In genomic region chr4:52658671-52659015, GRCh38 we compare ENCODE assay signal across 8 cellular contexts. TPM values are rescaled to one million over a fixed set of nuclear protein-coding genes. Genes with fewer than 3 reads are reported as not detected.
DNase-seq lines count a peak whose midpoint lies in the region; ATAC-seq, FAIRE-seq and TF ChIP-seq lines count a peak whose summit lies in the region.

No MANE protein-coding gene starts in this region.

- H3K27me3 ChIP-seq in AG04450 (ENCODE audit: control insufficient read depth, insufficient read depth, low read length) (no peaks in the 10 kb centered on the region), MG63 (no peaks in the 10 kb centered on the region), dorsolateral prefrontal cortex (no peaks in the 10 kb centered on the region), muscle layer of duodenum (ENCODE audit: low read depth, low read length) (no peaks in the 10 kb centered on the region)

- intact Hi-C loops in dorsolateral prefrontal cortex (cut with DNase I), result loop anchor here (2.0 kb wide), 1 partner anchor 54 kb away; no protein-coding TSS in a partner anchor

- H3K27ac ChIP-seq in AG04450 (ENCODE audit: low read depth, low read length) (no peak overlapping the region), dorsolateral prefrontal cortex (peak overlapping the region in 57 of 59 donors; percentile 45 to 98 (median 92)), muscle layer of duodenum (ENCODE audit: low read length) (no peak overlapping the region)

- peaks cover 13% of the 10 kb centered on the region for H3K36me3 ChIP-seq in MG63
- no peaks in the 10 kb centered on the region for H3K36me3 ChIP-seq in muscle layer of duodenum (ENCODE audit: control insufficient read depth in 1 of 2, insufficient read depth in 2 of 2, low read length in 2 of 2)

- H3K9me3 ChIP-seq in AG04450 (ENCODE audit: control insufficient read depth, insufficient read depth, low read length) (no peaks in the 10 kb centered on the region; the same call in none of the 2 replicates), MG63 (no peaks in the 10 kb centered on the region; the same call in 1 of the 2 replicates), muscle layer of duodenum (ENCODE audit: control insufficient read depth in 1 of 2, low read length in 2 of 2) (no peaks in the 10 kb centered on the region)

- TF ChIP-seq CTCF in AG04450 (IDR thresholded peaks at IDR 0.05; ENCODE audit: low read depth, low read length), result no peak
- TF ChIP-seq CTCF in dorsolateral prefrontal cortex (IDR thresholded peaks at IDR 0.05 in 54 of 56, conservative IDR thresholded peaks at IDR 0.05 in 2 of 56; ENCODE audit: low read depth in 1 of 56, partially characterized antibody in 56 of 56), result no peak
- no peak for TF ChIP-seq CTCF in D721Med (IDR thresholded peaks at IDR 0.05; ENCODE audit: insufficient read depth, missing control alignments)

- H3K4me3 ChIP-seq in AG04450 (ENCODE audit: low read depth, low read length), result peak overlapping the region; percentile 77
- H3K4me3 ChIP-seq in MG63, result peak overlapping the region; percentile 92
- H3K4me3 ChIP-seq in dorsolateral prefrontal cortex, result peak overlapping the region; percentile 29 to 94 (median 79)
- H3K4me3 ChIP-seq in muscle layer of duodenum (ENCODE audit: low read depth in 1 of 2, low read length in 2 of 2), result peak overlapping the region; percentile 74 to 76

- H3K4me1 ChIP-seq in muscle layer of duodenum (ENCODE audit: control insufficient read depth in 1 of 2, insufficient read depth in 2 of 2, low read length in 2 of 2), result peaks cover 4 to 13% of the 10 kb centered on the region in 2 donors

- peak; percentile 22 for ATAC-seq in GM19467 (IDR thresholded peaks at IDR 0.05; ENCODE audit: unreplicated experiment)

- CTCF ChIA-PET in AG04450 (lab: Charles Lee), result interaction anchor here (0.6 to 1.8 kb wide), 3 partner anchors 68 to 325 kb away, joined by 3 to 11 read pairs (median 5); no protein-coding TSS in a partner anchor

- DNase-seq in AG04450 (ENCODE audit: low read depth, low spot score), result no peak
- DNase-seq in MG63, result no peak
- peak in 1 of 10 donors; percentile 45 for DNase-seq in dorsolateral prefrontal cortex
- no peak for DNase-seq in DMS 273 (lab: John Stamatoyannopoulos, UW; ENCODE audit: unreplicated experiment)
- no peak for DNase-seq in germinal center (ENCODE audit: low spot score)
- DNase-seq in D721Med (ENCODE audit: insufficient read length, low spot score), result no peak

- no peak for FAIRE-seq in D721Med (lab: Jason Lieb, UNC)

- POLR2A ChIA-PET in AG04450 (lab: Yijun Ruan, JAX), result interaction anchor here (0.8 to 2.2 kb wide), 2 partner anchors 18 to 54 kb away, joined by 3 to 16 read pairs; no protein-coding TSS in a partner anchor

RNA-seq across cellular contexts. Expression of gene USP46, which starts 0.5 kb away (rescaled TPM):
- polyA plus RNA-seq in AG04450 (2011; rRNA removed), result 66.6 and 69.1 TPM in 2 replicates
- polyA minus RNA-seq in AG04450 (2011; rRNA and poly(A)+ RNA removed), result 83.6 and 83.8 TPM in 2 replicates
- total RNA-seq in MG63 (2014; rRNA removed; shearing (Covaris generic); ENCODE audit: low replicate concordance), result 14.6 and 28.2 TPM in 2 replicates
- 100 to 1,000 TPM in 76 of 120 experiments, 10 to 100 TPM in 44; 55.4 to 143 (median 107) TPM for total RNA-seq in dorsolateral prefrontal cortex

Comparison
In these comparisons a context has a peak if more than half of its experiments do, and no peak if none do; other contexts are left out.
1. H3K27ac ChIP-seq: peak in dorsolateral prefrontal cortex (57 of 59); none in AG04450 (single experiment) and muscle layer of duodenum (single experiment).
2. Peak in every context shown above with its lines, with median percentiles within 50 percentile points of each other: H3K4me3 ChIP-seq.